Comparison of ENCODE assay signal across 17 cellular contexts in the genomic region with DNA sequence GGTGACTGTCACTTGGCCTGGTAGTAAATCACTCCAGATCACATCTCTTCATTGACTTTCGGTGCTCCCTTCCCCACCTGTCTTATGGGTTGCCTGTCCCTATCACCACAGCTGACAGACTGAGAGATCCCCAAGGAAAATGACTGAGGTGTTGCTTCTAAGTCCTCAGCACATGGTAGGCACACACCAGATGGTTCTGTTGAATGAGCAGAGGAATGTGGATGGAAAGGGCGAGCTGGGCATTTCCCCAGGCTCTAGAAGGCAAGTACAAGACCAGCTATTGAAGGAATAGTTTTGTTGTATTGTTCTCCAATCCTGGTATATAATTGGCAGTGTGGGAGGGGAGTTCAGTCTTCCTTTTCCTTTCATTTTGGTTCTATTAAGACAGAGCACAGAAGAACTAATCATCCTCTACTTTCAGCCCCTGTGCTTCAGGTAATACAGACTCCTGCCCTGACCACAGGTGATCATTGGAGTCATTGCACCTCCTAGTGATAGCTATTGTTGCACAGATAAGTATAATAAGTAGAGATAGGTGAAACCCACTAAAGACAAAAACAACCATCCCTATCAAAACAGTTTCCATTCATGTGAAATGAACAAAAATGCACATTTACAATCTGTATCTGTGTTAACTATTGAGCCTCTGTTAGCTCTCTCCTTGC.
A peak's percentile ranks its signal among the peaks of the same experiment; 100 is the strongest.
DNase-seq lines count a peak whose midpoint lies in the region; ATAC-seq and TF ChIP-seq lines count a peak whose summit lies in the region.
"Had no signal": no experiment of that assay in that cellular context is flagged by ENCODE, and none has a peak within 500 bp of the region (broad histone marks: within the 10 kb centered on the region; RNA-seq: fewer than 3 reads in every experiment).

No MANE protein-coding gene starts in this region.

- DNase-seq in NCI-H1105 treated with DMSO at 0.1 percent for 48 hours (lab: John Stamatoyannopoulos, UW) = peak; percentile 18
- no peak for DNase-seq in NCI-H1105 (lab: John Stamatoyannopoulos, UW)
- peak; percentile 6 for DNase-seq in cerebellum (ENCODE audit: low spot score)
- peak; percentile 58 for DNase-seq in left kidney (ENCODE audit: low read depth, low spot score)
- peak; percentile 5 to 6 for DNase-seq in thyroid gland
- no peak for DNase-seq in ACHN
- DNase-seq in GM23248 = no peak
- DNase-seq: activated CD4-positive, alpha-beta T cell treated with anti-CD3 and anti-CD28 coated beads, Interleukin-2, amount 50 U/mL, for 1 hour; activated naive CD4-positive, alpha-beta T cell treated with anti-CD3 and anti-CD28 coated beads for 36 hours; DMS79; esophagus squamous epithelium; heart left ventricle; left colon; NCI-H1694; PC-9; stimulated activated naive CD8-positive, alpha-beta T cell treated with anti-CD3 and anti-CD28 coated beads, Interleukin-15, Interleukin-2, amounts not matched to agents 100 U/mL and 50 U/mL, for 24 hours had no signal

- no peaks in the 10 kb centered on the region for H3F3A ChIP-seq in GM23248 (ENCODE audit: insufficient read depth)

- H3K27ac ChIP-seq in thyroid gland (no peak overlapping the region), GM23248 (no peak overlapping the region)
- H3K27ac ChIP-seq: esophagus squamous epithelium, heart left ventricle, PC-9 had no signal

- H3K4me3 ChIP-seq in thyroid gland (replicated peaks in 1 of 3) = no peak overlapping the region
- no peak overlapping the region for H3K4me3 ChIP-seq in GM23248
- H3K4me3 ChIP-seq: PC-9 had no signal

- H3K9me3 ChIP-seq in thyroid gland (no peaks in the 10 kb centered on the region), GM23248 (ENCODE audit: low read depth) (no peaks in the 10 kb centered on the region)
- H3K9me3 ChIP-seq: esophagus squamous epithelium, heart left ventricle had no signal

- H3K27me3 ChIP-seq in thyroid gland = no peaks in the 10 kb centered on the region
- H3K27me3 ChIP-seq in GM23248 (replicated peaks; ENCODE audit: insufficient read depth) = no peaks in the 10 kb centered on the region

- H3K36me3 ChIP-seq in thyroid gland (no peaks in the 10 kb centered on the region), GM23248 (ENCODE audit: low read depth) (no peaks in the 10 kb centered on the region)
- H3K36me3 ChIP-seq: esophagus squamous epithelium, heart left ventricle had no signal

- no peaks in the 10 kb centered on the region for H3K79me2 ChIP-seq in GM23248 (ENCODE audit: insufficient read depth)

- intact Hi-C loops in thyroid gland (cut with DNase I) = no loop called here

- TF ChIP-seq POLR2A in thyroid gland (IDR thresholded peaks at IDR 0.05) = no peak

- no peak for ATAC-seq in GM18498 (IDR thresholded peaks at IDR 0.05; ENCODE audit: unreplicated experiment)
- ATAC-seq: left colon; stimulated activated naive CD8-positive, alpha-beta T cell treated with anti-CD3 and anti-CD28 coated beads, Interleukin-15, Interleukin-2, amounts not matched to agents 100 U/mL and 50 U/mL, for 24 hours had no signal

- H4K20me1 ChIP-seq in GM23248 (ENCODE audit: insufficient read depth) = no peaks in the 10 kb centered on the region

- TF ChIP-seq CTCF in thyroid gland (IDR thresholded peaks at IDR 0.05) = no peak

- 71 to 81% methylated on average over 2 of the region's 2 CpGs for WGBS in thyroid gland, 2 donors
- WGBS in GM23248 (ENCODE audit: low coverage in 1 of 2, low lambda C conversion rate in 2 of 2, missing lambda C conversion rate in 2 of 2), 2 experiments = 6 to 9% methylated on average over 2 of the region's 2 CpGs

- no peak overlapping the region for H2AFZ ChIP-seq in GM23248
- H2AFZ ChIP-seq: PC-9 had no signal

- no peak overlapping the region for H3K4me2 ChIP-seq in GM23248 (ENCODE audit: unreplicated experiment)
- H3K4me2 ChIP-seq: PC-9 had no signal

- H3K9me2 ChIP-seq in GM23248 (ENCODE audit: insufficient read depth) = no peaks in the 10 kb centered on the region

- in situ Hi-C loops in ACHN (cut with HindIII; ENCODE audit: low pct_ligation_motif_present, low pct_unique_long_range_greater_than_20kb, low sequenced_read_pairs) = no loop called here
- in situ Hi-C loops in GM23248 (cut with MboI) = no loop called here

- peaks cover 0 to 6% of the 10 kb centered on the region in 2 donors for H3K4me1 ChIP-seq in thyroid gland
- H3K4me1 ChIP-seq in GM23248 (ENCODE audit: insufficient read depth) = no peaks in the 10 kb centered on the region

- no peak overlapping the region for H3K9ac ChIP-seq in GM23248

Comparison
In these comparisons a context has a peak if more than half of its experiments do, and no peak if none do; other contexts are left out.
1. DNase-seq: peak in NCI-H1105 treated with DMSO at 0.1 percent for 48 hours (single experiment), cerebellum (single experiment), left kidney (single experiment) and thyroid gland (2 of 2); none in NCI-H1105 (single experiment), ACHN (single experiment) and GM23248 (single experiment).